Comparison of ENCODE assay signal across 8 cellular contexts in the genomic region with DNA sequence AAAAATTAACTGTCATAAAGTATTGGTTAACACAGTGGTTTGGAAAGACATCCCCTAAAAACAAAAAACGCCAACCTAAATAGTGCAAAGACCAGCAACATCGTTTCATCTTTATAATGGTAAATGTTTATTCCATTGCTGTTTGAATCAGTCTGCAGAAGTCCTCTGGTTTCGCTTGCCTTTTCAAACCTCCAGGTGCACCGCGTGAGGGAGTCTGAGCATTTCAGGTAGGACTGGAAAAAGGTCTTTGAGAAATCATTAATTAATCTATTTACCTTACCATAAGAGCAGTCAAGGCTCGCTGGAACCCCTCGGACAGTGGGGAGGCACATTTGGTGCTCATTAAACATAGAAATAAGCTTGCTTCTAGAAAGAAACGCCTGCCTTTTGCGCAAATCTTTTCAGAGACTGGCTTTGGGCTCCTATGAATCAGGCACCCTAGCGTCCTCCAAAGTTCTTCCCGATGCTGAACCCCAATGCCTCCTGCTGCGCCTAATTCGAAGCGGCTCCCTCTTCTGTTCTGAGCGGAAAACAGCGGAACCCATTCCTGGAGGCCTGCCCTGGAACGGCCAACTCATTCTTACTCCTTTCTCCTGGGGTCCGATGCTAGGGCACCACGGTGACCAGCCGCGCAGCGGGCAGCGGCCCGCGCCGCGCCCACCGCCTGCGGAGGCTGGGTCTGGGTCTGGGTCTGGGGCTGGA. TPM values are rescaled to one million over a fixed set of nuclear protein-coding genes. Genes with fewer than 3 reads are reported as not detected.
DNase-seq lines count a peak whose midpoint lies in the region; ATAC-seq, FAIRE-seq and TF ChIP-seq lines count a peak whose summit lies in the region.

No MANE protein-coding gene starts in this region.

- H2AFZ ChIP-seq in astrocyte (ENCODE audit: low read depth, low read length): peak overlapping the region; percentile 52

- H3K27me3 Mint-ChIP-seq in astrocyte (ENCODE audit: low read depth, unreplicated experiment): peaks cover 44% of the 10 kb centered on the region

- ATAC-seq in GM21528 (IDR thresholded peaks at IDR 0.05; ENCODE audit: low FRiP score, unreplicated experiment) (peak; percentile 10), left lobe of liver (peak; percentile 46), HG03469 (IDR thresholded peaks at IDR 0.05; ENCODE audit: unreplicated experiment) (no peak)

- H3K9me3 ChIP-seq in astrocyte (ENCODE audit: insufficient read depth, low read depth, low read length): no peaks in the 10 kb centered on the region

- no peaks in the 10 kb centered on the region for H3K36me3 ChIP-seq in astrocyte (ENCODE audit: insufficient read depth, low read length)

- no peaks in the 10 kb centered on the region for H3K4me1 Mint-ChIP-seq in astrocyte (ENCODE audit: low read depth, unreplicated experiment)

- peak overlapping the region; percentile 37 for H3K4me3 ChIP-seq in astrocyte (ENCODE audit: insufficient read depth, low read depth, low read length)

- H3K9me3 Mint-ChIP-seq in astrocyte (ENCODE audit: unreplicated experiment): peaks cover 5% of the 10 kb centered on the region

- peaks cover 28% of the 10 kb centered on the region for H3K27me3 ChIP-seq in astrocyte (ENCODE audit: insufficient read depth, low read length)

- peaks cover 8% of the 10 kb centered on the region for H3K4me1 ChIP-seq in astrocyte (ENCODE audit: insufficient read depth, low read length)

- TF ChIP-seq CTCF in astrocyte (IDR thresholded peaks at IDR 0.05; ENCODE audit: insufficient read depth, low read depth, low read length): no peak

- H4K20me1 ChIP-seq in astrocyte (ENCODE audit: insufficient read depth, low read length): no peaks in the 10 kb centered on the region

- no peak overlapping the region for H3K9ac ChIP-seq in astrocyte (ENCODE audit: low read length)

- DNase-seq in AG08395 (ENCODE audit: low spot score) (peak; percentile 33), astrocyte (ENCODE audit: low read depth) (peak; percentile 2), left lobe of liver (ENCODE audit: low spot score) (no peak), LoVo (ENCODE audit: low spot score) (no peak), germinal center (ENCODE audit: low spot score) (no peak)
- DNase-seq in stimulated activated naive CD4-positive, alpha-beta T cell treated with Interleukin-2 at 50 U/mL for 16 hours (lab: John Stamatoyannopoulos, UW): no peak

- FAIRE-seq in astrocyte (lab: Jason Lieb, UNC): no peak

- no peak overlapping the region for H3K27ac Mint-ChIP-seq in astrocyte (ENCODE audit: unreplicated experiment)

- H3K27ac ChIP-seq in astrocyte (ENCODE audit: low read depth, low read length): no peak overlapping the region

- no peaks in the 10 kb centered on the region for H3K79me2 ChIP-seq in astrocyte (ENCODE audit: insufficient read depth, low read length)

- H3K4me3 Mint-ChIP-seq in astrocyte (ENCODE audit: unreplicated experiment): peak overlapping the region; percentile 75

- peak overlapping the region; percentile 79 for H3K4me2 ChIP-seq in astrocyte (ENCODE audit: low read length)

- H3K36me3 Mint-ChIP-seq in astrocyte (ENCODE audit: low read depth, unreplicated experiment): no peaks in the 10 kb centered on the region

RNA-seq across cellular contexts. Expression of gene MTUS2, which starts 0.9 kb away (rescaled TPM):
- total RNA-seq in astrocyte: 0.12 and 0.50 TPM in 2 replicates
- total RNA-seq in left lobe of liver: 0.53 TPM

Comparison
In these comparisons a context has a peak if more than half of its experiments do, and no peak if none do; other contexts are left out.
1. DNase-seq: peak in AG08395 (single experiment) and astrocyte (single experiment); none in left lobe of liver (single experiment), LoVo (single experiment), germinal center (single experiment) and stimulated activated naive CD4-positive, alpha-beta T cell treated with Interleukin-2 at 50 U/mL for 16 hours (single experiment).